8 cellular contexts compared by ENCODE assay signal in the genomic region with DNA sequence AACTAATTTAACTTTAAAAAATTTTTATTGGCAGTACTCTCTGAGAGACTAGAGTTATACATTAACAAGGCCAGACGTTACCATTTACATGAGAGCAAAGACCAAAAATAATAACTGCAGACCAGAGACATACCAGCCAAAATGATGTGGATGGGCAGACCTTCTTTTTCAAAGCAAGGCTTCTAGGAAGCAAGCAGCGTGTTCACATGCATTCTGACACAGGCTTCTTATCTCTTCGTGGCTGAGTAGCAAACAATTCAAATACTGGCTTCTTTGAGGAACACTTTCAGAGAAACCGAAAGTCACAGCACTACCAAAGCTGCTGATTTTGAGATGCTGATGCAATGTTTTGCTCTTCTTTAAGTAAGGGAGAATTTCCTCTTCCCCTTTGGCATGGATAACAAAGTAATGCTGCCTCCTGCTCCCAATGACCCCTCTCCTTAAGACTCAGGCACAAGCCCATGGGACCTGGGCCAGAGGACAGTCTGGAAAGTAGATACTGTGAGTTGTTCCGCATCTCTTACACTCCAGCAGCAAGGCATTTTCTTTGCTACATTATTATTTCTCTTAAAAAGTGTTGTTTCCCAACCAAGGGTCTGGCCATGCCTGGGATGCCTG.
DNase-seq lines count a peak whose midpoint lies in the region; ATAC-seq and TF ChIP-seq lines count a peak whose summit lies in the region.

No MANE protein-coding gene starts in this region.

- peak; percentile 90 for ATAC-seq in GM21786 (IDR thresholded peaks at IDR 0.05; ENCODE audit: unreplicated experiment)
- ATAC-seq in left lung, result peak; percentile 58
- no peak for ATAC-seq in activated CD4-positive, CD25-positive, alpha-beta regulatory T cell treated with anti-CD3 and anti-CD28 coated beads, Interleukin-2, amount 50 U/mL, for 24 hours

- POLR2A ChIA-PET in activated CD4-positive, alpha-beta memory T cell treated with anti-CD3 and anti-CD28 coated beads, Interleukin-2, amount 10 ng/mL, durations not matched to agents 7 days and 5 days (lab: Charles Lee), result no interaction called here

- CTCF ChIA-PET in activated CD4-positive, alpha-beta memory T cell treated with anti-CD3 and anti-CD28 coated beads, Interleukin-2, amount 10 ng/mL, durations not matched to agents 7 days and 5 days (lab: Charles Lee), result no interaction called here

- DNase-seq in AG20443 (ENCODE audit: low spot score) (peak; percentile 20), left lung (no peak), COLO668 (lab: John Stamatoyannopoulos, UW; ENCODE audit: unreplicated experiment) (no peak)
- no peak for DNase-seq in activated CD4-positive, alpha-beta memory T cell treated with anti-CD3 and anti-CD28 coated beads, Interleukin-2, amount 10 ng/mL, durations not matched to agents 7 days and 5 days
- DNase-seq in stimulated activated CD8-positive, alpha-beta memory T cell treated with anti-CD3 and anti-CD28 coated beads, Interleukin-4, amount 100 ng/mL, for 48 hours, result no peak
- no peak for DNase-seq in stimulated activated CD4-positive, alpha-beta T cell treated with anti-CD3 and anti-CD28 coated beads, Interleukin-2, amount 100 ng/mL, for 48 hours

- intact Hi-C loops in left lung (cut with DNase I), result no loop called here

- H3K36me3 ChIP-seq in left lung, result no peaks in the 10 kb centered on the region

- peak overlapping the region; percentile 62 for H3K27ac Mint-ChIP-seq in activated CD4-positive, alpha-beta memory T cell treated with anti-CD3 and anti-CD28 coated beads, Interleukin-2, amount 10 ng/mL, durations not matched to agents 7 days and 5 days

- H3K4me3 Mint-ChIP-seq in activated CD4-positive, alpha-beta memory T cell treated with anti-CD3 and anti-CD28 coated beads, Interleukin-2, amount 10 ng/mL, durations not matched to agents 7 days and 5 days, result peak overlapping the region; percentile 22

- no peaks in the 10 kb centered on the region for H3K9me3 Mint-ChIP-seq in activated CD4-positive, alpha-beta memory T cell treated with anti-CD3 and anti-CD28 coated beads, Interleukin-2, amount 10 ng/mL, durations not matched to agents 7 days and 5 days

- no peaks in the 10 kb centered on the region for H3K36me3 Mint-ChIP-seq in activated CD4-positive, alpha-beta memory T cell treated with anti-CD3 and anti-CD28 coated beads, Interleukin-2, amount 10 ng/mL, durations not matched to agents 7 days and 5 days (ENCODE audit: low read depth)

- peak overlapping the region; percentile 33 to 63 for H3K27ac ChIP-seq in left lung

- no peak for TF ChIP-seq CTCF in left lung (IDR thresholded peaks at IDR 0.05)

- H3K4me3 ChIP-seq in left lung, result no peak overlapping the region

- peaks cover 10 to 39% of the 10 kb centered on the region in 2 donors for H3K4me1 ChIP-seq in left lung

- peaks cover 17% of the 10 kb centered on the region for H3K4me1 Mint-ChIP-seq in activated CD4-positive, alpha-beta memory T cell treated with anti-CD3 and anti-CD28 coated beads, Interleukin-2, amount 10 ng/mL, durations not matched to agents 7 days and 5 days

- H3K9me3 ChIP-seq in left lung, result no peaks in the 10 kb centered on the region

- H3K27me3 Mint-ChIP-seq in activated CD4-positive, alpha-beta memory T cell treated with anti-CD3 and anti-CD28 coated beads, Interleukin-2, amount 10 ng/mL, durations not matched to agents 7 days and 5 days, result peaks cover 3% of the 10 kb centered on the region

- H3K27me3 ChIP-seq in left lung, result no peaks in the 10 kb centered on the region

Comparison
In these comparisons a context has a peak if more than half of its experiments do, and no peak if none do; other contexts are left out.
1. ATAC-seq: peak in GM21786 (single experiment) and left lung (single experiment); none in activated CD4-positive, CD25-positive, alpha-beta regulatory T cell treated with anti-CD3 and anti-CD28 coated beads, Interleukin-2, amount 50 U/mL, for 24 hours (0 of 2).